8 cellular contexts compared by ENCODE assay signal in genomic region chr13:40994581-40995230, GRCh38. TPM values are rescaled to one million over a fixed set of nuclear protein-coding genes. Genes with fewer than 3 reads are reported as not detected.
A peak's percentile ranks its signal among the peaks of the same experiment; 100 is the strongest.
DNase-seq lines count a peak whose midpoint lies in the region; ATAC-seq, FAIRE-seq and TF ChIP-seq lines count a peak whose summit lies in the region.

No MANE protein-coding gene starts in this region.

- no TSS peak for BruUV-seq in OCI-LY7 (replicated peaks; lab: Mats Ljungman, UMichigan)

- peaks cover 14% of the 10 kb centered on the region; the same call in 1 of the 2 replicates for H4K20me1 ChIP-seq in OCI-LY7 (ENCODE audit: insufficient read depth, low read length)

- peaks cover 9% of the 10 kb centered on the region for H3K36me3 Mint-ChIP-seq in mesothelial cell of epicardium

- H3K9me2 ChIP-seq in OCI-LY7 (ENCODE audit: insufficient read depth, low read length) = no peaks in the 10 kb centered on the region

- POLR2A ChIA-PET in OCI-LY7 (lab: Charles Lee) = interaction anchor here (0.6 to 4.1 kb wide), 8 partner anchors 8 to 90 kb away, joined by 3 to 38 read pairs (median 6); no protein-coding TSS in a partner anchor

- FAIRE-seq in frontal cortex (lab: Jason Lieb, UNC) = no peak

- peaks cover 51% of the 10 kb centered on the region for H3K4me1 Mint-ChIP-seq in mesothelial cell of epicardium

- H2AFZ ChIP-seq in OCI-LY7 (ENCODE audit: low read length) = no peak overlapping the region

- no peak for TF ChIP-seq CTCF in GM13976 (IDR thresholded peaks at IDR 0.05; ENCODE audit: borderline replicate concordance, control extremely low read depth, extremely low read depth, insufficient read depth, missing control alignments)
- no peak for TF ChIP-seq CTCF in OCI-LY7 (conservative IDR thresholded peaks at IDR 0.05; ENCODE audit: low read length)
- TF ChIP-seq CTCF in mesothelial cell of epicardium (IDR thresholded peaks at IDR 0.05; ENCODE audit: unreplicated experiment) = no peak

- peaks cover 4% of the 10 kb centered on the region for H3K9me3 Mint-ChIP-seq in mesothelial cell of epicardium

- H3K27ac ChIP-seq in OCI-LY7 (ENCODE audit: low read depth, low read length, poor library complexity, severe bottlenecking) = peak overlapping the region; percentile 99

- peak overlapping the region; percentile 49 for H3K4me3 Mint-ChIP-seq in mesothelial cell of epicardium

- ATAC-seq in GM21786 (IDR thresholded peaks at IDR 0.05; ENCODE audit: unreplicated experiment) = peak; percentile 84

- peak; percentile 42 for DNase-seq in GM13976 (ENCODE audit: low spot score)
- DNase-seq in OCI-LY7 (ENCODE audit: low spot score) = no peak
- no peak for DNase-seq in mesothelial cell of epicardium (ENCODE audit: low spot score in 2 of 2, unreplicated experiment in 2 of 2)
- DNase-seq in NCI-H2196 (lab: John Stamatoyannopoulos, UW; ENCODE audit: unreplicated experiment) = no peak
- DNase-seq in NCI-H2171 (lab: John Stamatoyannopoulos, UW) = no peak
- DNase-seq in frontal cortex (ENCODE audit: low spot score in 2 of 2) = no peak
- no peak for DNase-seq in NCI-H1930 (lab: John Stamatoyannopoulos, UW)

- H3K4me3 ChIP-seq in OCI-LY7 (ENCODE audit: low read depth, low read length, poor library complexity, severe bottlenecking) = peak overlapping the region; percentile 35

- no peaks in the 10 kb centered on the region for H3K27me3 Mint-ChIP-seq in mesothelial cell of epicardium (ENCODE audit: low read depth)

- intact Hi-C loops in OCI-LY7 (cut with micrococcal nuclease; ENCODE audit: unreplicated experiment) = loop anchor here (5.0 kb wide), 1 partner anchor 202 kb away; no protein-coding TSS in a partner anchor

- in situ Hi-C loops in GM13976 (cut with MboI; ENCODE audit: low sequenced_read_pairs, unreplicated experiment) = no loop called here

- peaks cover 6% of the 10 kb centered on the region; the same call in 1 of the 2 replicates for H3K9me3 ChIP-seq in OCI-LY7 (ENCODE audit: low read length)

- peak overlapping the region; percentile 96 for H3K27ac Mint-ChIP-seq in mesothelial cell of epicardium

- peaks cover 99% of the 10 kb centered on the region for H3K4me1 ChIP-seq in OCI-LY7 (ENCODE audit: insufficient read depth, low read length, poor library complexity, severe bottlenecking)

- H3K4me2 ChIP-seq in OCI-LY7 (ENCODE audit: low read length) = peak overlapping the region; percentile 72

- CTCF ChIA-PET in OCI-LY7 (lab: Charles Lee; ENCODE audit: unreplicated experiment) = no interaction called here

- H3K79me2 ChIP-seq in OCI-LY7 (ENCODE audit: insufficient read depth, low read depth, low read length) = peaks cover 100% of the 10 kb centered on the region

- peaks cover 89% of the 10 kb centered on the region for H3K36me3 ChIP-seq in OCI-LY7 (ENCODE audit: insufficient read depth, low read length)

RNA-seq across cellular contexts. Expression of gene ELF1, which starts 24.4 kb away (rescaled TPM):
- 106 and 111 TPM in 2 replicates for total RNA-seq in OCI-LY7 (2014; rRNA removed; shearing (Covaris generic))
- total RNA-seq in OCI-LY7 (2022) (248 and 276 TPM in 2 replicates), mesothelial cell of epicardium (76.9 to 78.0 TPM (median 77.4 TPM) in 3 replicates), frontal cortex (8.2 TPM)
